In the genomic region with DNA sequence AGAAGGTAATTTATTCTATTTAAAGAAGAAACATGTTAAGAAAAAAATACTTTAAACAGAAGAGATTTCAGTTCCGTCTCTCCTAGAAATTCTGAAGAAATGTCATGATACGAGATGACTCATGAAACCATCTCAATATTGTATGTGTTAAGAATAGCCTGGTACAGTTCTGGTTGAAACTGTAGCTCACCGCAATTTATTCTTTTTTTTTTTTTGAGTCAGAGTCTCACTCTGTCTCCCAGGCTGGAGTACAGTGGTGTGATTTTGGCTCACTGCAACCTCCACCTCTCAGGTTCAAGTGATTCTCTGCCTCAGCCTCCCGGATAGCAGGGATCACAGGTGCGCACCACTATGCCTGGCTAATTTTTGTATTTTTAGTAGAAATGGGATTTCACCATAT, we compare ENCODE assay signal across 12 cellular contexts.
DNase-seq lines count a peak whose midpoint lies in the region; ATAC-seq lines count a peak whose summit lies in the region.
"Had no signal": no experiment of that assay in that cellular context is flagged by ENCODE, and none has a peak within 500 bp of the region (broad histone marks: within the 10 kb centered on the region; RNA-seq: fewer than 3 reads in every experiment).

No MANE protein-coding gene starts in this region.

- CTCF ChIA-PET in activated CD4-positive, alpha-beta T cell treated with anti-CD3 and anti-CD28 coated beads, Interleukin-2, amount 10 ng/mL, durations not matched to agents 7 days and 5 days (lab: Charles Lee), result interaction anchor here (1.0 to 2.2 kb wide), 3 partner anchors 9 to 415 kb away, joined by 3 to 5 read pairs (median 5); no protein-coding TSS in a partner anchor

- ATAC-seq in HG03432 (IDR thresholded peaks at IDR 0.05; ENCODE audit: unreplicated experiment), result peak; percentile 63
- no peak for ATAC-seq in Right ventricle myocardium superior (ENCODE audit: poor library complexity)

- no peak overlapping the region for H3K4me3 Mint-ChIP-seq in activated CD4-positive, alpha-beta T cell treated with anti-CD3 and anti-CD28 coated beads, Interleukin-2, amount 10 ng/mL, durations not matched to agents 7 days and 5 days
- H3K4me3 Mint-ChIP-seq: stimulated activated naive CD8-positive, alpha-beta T cell treated with anti-CD3 and anti-CD28 coated beads, Interleukin-15, Interleukin-2, amounts not matched to agents 100 ng/mL and 50 ng/mL, for 24 hours had no signal

- no peaks in the 10 kb centered on the region for H3K27me3 Mint-ChIP-seq in activated CD4-positive, alpha-beta T cell treated with anti-CD3 and anti-CD28 coated beads, Interleukin-2, amount 10 ng/mL, durations not matched to agents 7 days and 5 days
- H3K27me3 Mint-ChIP-seq: stimulated activated naive CD8-positive, alpha-beta T cell treated with anti-CD3 and anti-CD28 coated beads, Interleukin-15, Interleukin-2, amounts not matched to agents 100 ng/mL and 50 ng/mL, for 24 hours had no signal

- H3K36me3 Mint-ChIP-seq in activated CD4-positive, alpha-beta T cell treated with anti-CD3 and anti-CD28 coated beads, Interleukin-2, amount 10 ng/mL, durations not matched to agents 7 days and 5 days (ENCODE audit: low read depth), result peaks cover 2% of the 10 kb centered on the region

- peak; percentile 5 for DNase-seq in stimulated activated CD4-positive, alpha-beta T cell treated with anti-CD3 and anti-CD28 coated beads, Interleukin-1b, Interleukin-23, amount 100 ng/mL, for 48 hours
- DNase-seq in stimulated activated CD4-positive, alpha-beta T cell treated with anti-CD3 and anti-CD28 coated beads, Interleukin-12 subunit alpha, Interleukin-12 subunit beta, amount 100 ng/mL, for 4 hours, result no peak
- DNase-seq in amniotic epithelial cell (ENCODE audit: low read depth) (peak; percentile 70), islet precursor cell (no peak), NCI-H82 (lab: John Stamatoyannopoulos, UW) (no peak), Right ventricle myocardium superior (no peak)
- DNase-seq in activated CD4-positive, alpha-beta T cell treated with anti-CD3 and anti-CD28 coated beads, Interleukin-2, amount 10 ng/mL, durations not matched to agents 7 days and 5 days, result no peak
- DNase-seq: activated gamma-delta T cell treated with Interleukin-2 at 50 U/mL for 16 hours, midbrain, NCI-H1105 had no signal

- H3K9me3 Mint-ChIP-seq in activated CD4-positive, alpha-beta T cell treated with anti-CD3 and anti-CD28 coated beads, Interleukin-2, amount 10 ng/mL, durations not matched to agents 7 days and 5 days, result no peaks in the 10 kb centered on the region
- H3K9me3 Mint-ChIP-seq: stimulated activated naive CD8-positive, alpha-beta T cell treated with anti-CD3 and anti-CD28 coated beads, Interleukin-15, Interleukin-2, amounts not matched to agents 100 ng/mL and 50 ng/mL, for 24 hours had no signal

- intact Hi-C loops in Right ventricle myocardium superior (cut with DNase I), result no loop called here

- H3K4me1 Mint-ChIP-seq in activated CD4-positive, alpha-beta T cell treated with anti-CD3 and anti-CD28 coated beads, Interleukin-2, amount 10 ng/mL, durations not matched to agents 7 days and 5 days, result peaks cover 5% of the 10 kb centered on the region

- H3K27ac Mint-ChIP-seq in activated CD4-positive, alpha-beta T cell treated with anti-CD3 and anti-CD28 coated beads, Interleukin-2, amount 10 ng/mL, durations not matched to agents 7 days and 5 days, result no peak overlapping the region
- H3K27ac Mint-ChIP-seq: stimulated activated naive CD8-positive, alpha-beta T cell treated with anti-CD3 and anti-CD28 coated beads, Interleukin-15, Interleukin-2, amounts not matched to agents 100 ng/mL and 50 ng/mL, for 24 hours had no signal

- POLR2A ChIA-PET in activated CD4-positive, alpha-beta T cell treated with anti-CD3 and anti-CD28 coated beads, Interleukin-2, amount 10 ng/mL, durations not matched to agents 7 days and 5 days (lab: Charles Lee), result no interaction called here

Comparison
In these comparisons a context has a peak if more than half of its experiments do, and no peak if none do; other contexts are left out.
1. DNase-seq: peak in stimulated activated CD4-positive, alpha-beta T cell treated with anti-CD3 and anti-CD28 coated beads, Interleukin-1b, Interleukin-23, amount 100 ng/mL, for 48 hours (single experiment) and amniotic epithelial cell (single experiment); none in stimulated activated CD4-positive, alpha-beta T cell treated with anti-CD3 and anti-CD28 coated beads, Interleukin-12 subunit alpha, Interleukin-12 subunit beta, amount 100 ng/mL, for 4 hours (single experiment), islet precursor cell (single experiment), activated CD4-positive, alpha-beta T cell treated with anti-CD3 and anti-CD28 coated beads, Interleukin-2, amount 10 ng/mL, durations not matched to agents 7 days and 5 days (single experiment), NCI-H82 (single experiment) and Right ventricle myocardium superior (single experiment).